ENCODE assay signal across 14 cellular contexts in genomic region chr10:102266670-102267069, GRCh38. TPM values are rescaled to one million over a fixed set of nuclear protein-coding genes. Genes with fewer than 3 reads are reported as not detected.
"Had no signal": no experiment of that assay in that cellular context is flagged by ENCODE, and none has a peak within 500 bp of the region (broad histone marks: within the 10 kb centered on the region; RNA-seq: fewer than 3 reads in every experiment).

No MANE protein-coding gene starts in this region.

- ATAC-seq: activated CD8-positive, alpha-beta T cell treated with anti-CD3 and anti-CD28 coated beads, Interleukin-2, amount 10 ng/mL, durations not matched to agents 7 days and 5 days; right cardiac atrium had no signal

- H3K27me3 ChIP-seq: adrenal gland had no signal

- DNase-seq: activated CD4-positive, alpha-beta T cell treated with anti-CD3 and anti-CD28 coated beads for 1 hour; activated CD8-positive, alpha-beta memory T cell treated with anti-CD3 and anti-CD28 coated beads, Interleukin-2, amount 50 U/mL, for 48 hours; activated CD8-positive, alpha-beta T cell treated with anti-CD3 and anti-CD28 coated beads, Interleukin-2, amount 10 ng/mL, durations not matched to agents 7 days and 5 days; activated effector memory CD4-positive, alpha-beta T cell treated with Interleukin-2 at 50 U/mL for 16 hours; adrenal gland; central memory CD4-positive, alpha-beta T cell; cortex of kidney; hypothalamus; kidney glomerular epithelial cell; right cardiac atrium; substantia nigra; trophoblast cell had no signal

- H3K27ac Mint-ChIP-seq: activated CD8-positive, alpha-beta T cell treated with anti-CD3 and anti-CD28 coated beads, Interleukin-2, amount 10 ng/mL, durations not matched to agents 7 days and 5 days had no signal

- H3K4me3 ChIP-seq: adrenal gland, smooth muscle cell had no signal

- H3K9me3 ChIP-seq: adrenal gland had no signal

- H3K4me2 ChIP-seq: smooth muscle cell had no signal

- H3K4me3 Mint-ChIP-seq: activated CD8-positive, alpha-beta T cell treated with anti-CD3 and anti-CD28 coated beads, Interleukin-2, amount 10 ng/mL, durations not matched to agents 7 days and 5 days had no signal

RNA-seq across cellular contexts. Expression of gene PITX3, which starts 25.4 kb away (rescaled TPM):
- total RNA-seq: activated CD8-positive, alpha-beta T cell treated with anti-CD3 and anti-CD28 coated beads, Interleukin-2, amount 10 ng/mL, durations not matched to agents 7 days and 5 days; lower leg skin; smooth muscle cell had no signal

RNA-seq across cellular contexts. Expression of gene ELOVL3, which starts 40.6 kb away (rescaled TPM):
- total RNA-seq: activated CD8-positive, alpha-beta T cell treated with anti-CD3 and anti-CD28 coated beads, Interleukin-2, amount 10 ng/mL, durations not matched to agents 7 days and 5 days had no signal
